8 cellular contexts compared by ENCODE assay signal in the genomic region with DNA sequence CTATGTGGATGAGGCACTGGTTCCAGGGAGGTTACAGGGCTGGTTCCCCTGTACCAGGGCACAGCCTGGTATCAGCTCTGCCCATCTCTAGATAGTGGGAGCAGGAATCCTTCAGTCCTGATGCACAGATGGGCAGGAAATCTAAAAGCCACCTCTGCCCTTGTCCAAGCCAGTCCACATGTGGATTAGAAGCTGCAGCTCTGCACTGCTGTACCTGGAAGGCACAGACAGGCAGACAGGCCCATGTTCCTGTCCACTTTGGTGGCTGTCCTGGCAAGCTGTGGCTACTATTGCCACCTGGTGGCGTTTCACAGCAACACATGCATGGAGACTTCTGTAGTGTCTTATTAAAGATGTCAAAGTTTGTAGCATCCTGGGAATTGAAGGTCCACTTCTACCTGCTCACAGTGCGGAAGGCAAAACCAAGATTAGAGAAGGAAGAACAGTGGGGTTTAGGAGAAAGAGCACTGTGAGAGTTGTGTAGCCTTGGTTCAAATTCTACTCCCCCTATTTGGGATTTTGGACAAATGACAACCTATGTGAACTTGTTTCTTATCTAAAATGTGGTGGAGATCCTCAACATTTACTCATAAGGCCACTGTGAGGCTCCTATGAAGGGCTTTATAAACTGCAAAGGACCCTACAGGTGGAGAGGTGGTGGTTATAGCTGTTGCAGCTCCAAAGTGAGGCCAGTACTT. TPM values are rescaled to one million over a fixed set of nuclear protein-coding genes. Genes with fewer than 3 reads are reported as not detected.
DNase-seq lines count a peak whose midpoint lies in the region; ATAC-seq and TF ChIP-seq lines count a peak whose summit lies in the region.

No MANE protein-coding gene starts in this region.

- peak; percentile 71 for TF ChIP-seq CTCF in OCI-LY1 (IDR thresholded peaks at IDR 0.05; ENCODE audit: low read length)
- TF ChIP-seq CTCF in fibroblast of lung (conservative IDR thresholded peaks at IDR 0.05 in 1 of 2, IDR thresholded peaks at IDR 0.05 in 1 of 2; ENCODE audit: low read depth in 1 of 2, low read length in 2 of 2) = peak; percentile 70 to 86
- TF ChIP-seq CTCF in nephron progenitor cell (IDR thresholded peaks at IDR 0.05) = peak; percentile 89

- H3K4me1 ChIP-seq in OCI-LY1 (ENCODE audit: insufficient read depth, low read length, severe bottlenecking) = no peaks in the 10 kb centered on the region
- H3K4me1 ChIP-seq in fibroblast of lung (ENCODE audit: control insufficient read depth, extremely low read depth, insufficient read depth, low read length) = no peaks in the 10 kb centered on the region
- peaks cover 42% of the 10 kb centered on the region for H3K4me1 ChIP-seq in stomach smooth muscle (ENCODE audit: control insufficient read depth, insufficient read depth, low read length)

- no peaks in the 10 kb centered on the region for H3K36me3 Mint-ChIP-seq in nephron progenitor cell (ENCODE audit: low read depth)

- H3K9me3 ChIP-seq in OCI-LY1 (ENCODE audit: low read length) (no peaks in the 10 kb centered on the region), fibroblast of lung (ENCODE audit: control insufficient read depth, insufficient read depth, low read depth, low read length) (no peaks in the 10 kb centered on the region), stomach smooth muscle (ENCODE audit: control insufficient read depth in 2 of 2, low read length in 2 of 2) (no peaks in the 10 kb centered on the region)

- H3K4me2 ChIP-seq in OCI-LY1 (ENCODE audit: low read length) (no peak overlapping the region), fibroblast of lung (ENCODE audit: extremely low read depth, insufficient read depth, low read length) (no peak overlapping the region)

- H3K4me3 ChIP-seq in OCI-LY1 (ENCODE audit: low read depth, low read length, poor library complexity, severe bottlenecking) (no peak overlapping the region), fibroblast of lung (replicated peaks in 1 of 4; ENCODE audit: control extremely low read depth in 1 of 4, insufficient read depth in 1 of 4, low read depth in 3 of 4, low read length in 4 of 4) (no peak overlapping the region), stomach smooth muscle (ENCODE audit: low read length in 2 of 2) (no peak overlapping the region)

- DNase-seq in AML-193 (lab: John Stamatoyannopoulos, UW) (peak; percentile 22 to 35), HPDE6-E6E7 (ENCODE audit: extremely low spot score) (peak; percentile 7), activated T-cell treated with anti-CD3 and anti-CD28 coated beads for 48 hours (ENCODE audit: low read depth) (peak; percentile 56), fibroblast of lung (ENCODE audit: low read depth in 2 of 2) (peak; percentile 54 to 78), nephron progenitor cell (peak; percentile 81)

- H3F3A ChIP-seq in OCI-LY1 (ENCODE audit: insufficient read depth, low read length) = no peaks in the 10 kb centered on the region

- H3K9me2 ChIP-seq in OCI-LY1 (ENCODE audit: low read depth, low read length) = no peaks in the 10 kb centered on the region

- H3K36me3 ChIP-seq in OCI-LY1 (ENCODE audit: insufficient read depth, low read length) (no peaks in the 10 kb centered on the region), fibroblast of lung (ENCODE audit: control insufficient read depth, insufficient read depth, low read length) (peaks cover 5% of the 10 kb centered on the region), stomach smooth muscle (ENCODE audit: control insufficient read depth in 2 of 2, insufficient read depth in 2 of 2, low read length in 2 of 2) (peaks cover 0 to 4% of the 10 kb centered on the region in 2 donors)

- no peak overlapping the region for H3K9ac ChIP-seq in OCI-LY1 (ENCODE audit: low read length)
- H3K9ac ChIP-seq in fibroblast of lung (ENCODE audit: insufficient read depth, low read length) = no peak overlapping the region
- H3K9ac ChIP-seq in stomach smooth muscle (ENCODE audit: low read length in 2 of 2) = peak overlapping the region in 1 of 2 donors; percentile 36

- H3K4me3 Mint-ChIP-seq in nephron progenitor cell = no peak overlapping the region

- no peaks in the 10 kb centered on the region for H4K20me1 ChIP-seq in OCI-LY1 (ENCODE audit: insufficient read depth, low read length)
- peaks cover 3% of the 10 kb centered on the region for H4K20me1 ChIP-seq in fibroblast of lung (ENCODE audit: control insufficient read depth, extremely low read depth, insufficient read depth, low read length)

- H3K27ac ChIP-seq in OCI-LY1 (ENCODE audit: low read depth, low read length, poor library complexity, severe bottlenecking) = no peak overlapping the region
- no peak overlapping the region for H3K27ac ChIP-seq in fibroblast of lung (ENCODE audit: insufficient read depth, low read length)
- peak overlapping the region; percentile 37 for H3K27ac ChIP-seq in stomach smooth muscle (ENCODE audit: low read length)

- H3K27me3 ChIP-seq in OCI-LY1 (ENCODE audit: insufficient read depth, low read length) (no peaks in the 10 kb centered on the region), fibroblast of lung (ENCODE audit: control insufficient read depth, insufficient read depth, low read length) (no peaks in the 10 kb centered on the region), stomach smooth muscle (ENCODE audit: control insufficient read depth in 1 of 2, insufficient read depth in 2 of 2, low read length in 2 of 2) (no peaks in the 10 kb centered on the region)

- peak; percentile 84 for ATAC-seq in GM19025 (IDR thresholded peaks at IDR 0.05; ENCODE audit: low read depth, unreplicated experiment)

- no peaks in the 10 kb centered on the region for H3K79me2 ChIP-seq in OCI-LY1 (ENCODE audit: insufficient read depth, low read length)
- H3K79me2 ChIP-seq in fibroblast of lung (ENCODE audit: control insufficient read depth, insufficient read depth, low read length) = peaks cover 77% of the 10 kb centered on the region

- H3K4me1 Mint-ChIP-seq in nephron progenitor cell = peaks cover 29% of the 10 kb centered on the region

- H2AFZ ChIP-seq in OCI-LY1 (ENCODE audit: low read length) (no peak overlapping the region), fibroblast of lung (ENCODE audit: low read length) (no peak overlapping the region)

- H3K9me3 Mint-ChIP-seq in nephron progenitor cell = no peaks in the 10 kb centered on the region

- H3K27me3 Mint-ChIP-seq in nephron progenitor cell (ENCODE audit: low read depth, poor library complexity) = no peaks in the 10 kb centered on the region

- no peak overlapping the region for H3K27ac Mint-ChIP-seq in nephron progenitor cell

RNA-seq across cellular contexts. Expression of gene NAV2, which starts 30.1 kb away (rescaled TPM):
- 7.7 and 14.0 TPM in 2 replicates for total RNA-seq in fibroblast of lung
- polyA plus RNA-seq in fibroblast of lung = 8.1 and 15.3 TPM in 2 replicates
- 10.9 and 15.4 TPM in 2 replicates for polyA plus RNA-seq in fibroblast of lung (2012)
- polyA minus RNA-seq in fibroblast of lung (ENCODE audit: low replicate concordance) = 44.1 and 68.7 TPM in 2 replicates

Comparison
In these comparisons a context has a peak if more than half of its experiments do, and no peak if none do; other contexts are left out.
1. DNase-seq: peak in every context shown above with its lines; median percentile 81 in nephron progenitor cell; 66 in fibroblast of lung; 56 in activated T-cell treated with anti-CD3 and anti-CD28 coated beads for 48 hours; 28 in AML-193; 7 in HPDE6-E6E7.